Comparison of ENCODE assay signal across 10 cellular contexts in the genomic region with DNA sequence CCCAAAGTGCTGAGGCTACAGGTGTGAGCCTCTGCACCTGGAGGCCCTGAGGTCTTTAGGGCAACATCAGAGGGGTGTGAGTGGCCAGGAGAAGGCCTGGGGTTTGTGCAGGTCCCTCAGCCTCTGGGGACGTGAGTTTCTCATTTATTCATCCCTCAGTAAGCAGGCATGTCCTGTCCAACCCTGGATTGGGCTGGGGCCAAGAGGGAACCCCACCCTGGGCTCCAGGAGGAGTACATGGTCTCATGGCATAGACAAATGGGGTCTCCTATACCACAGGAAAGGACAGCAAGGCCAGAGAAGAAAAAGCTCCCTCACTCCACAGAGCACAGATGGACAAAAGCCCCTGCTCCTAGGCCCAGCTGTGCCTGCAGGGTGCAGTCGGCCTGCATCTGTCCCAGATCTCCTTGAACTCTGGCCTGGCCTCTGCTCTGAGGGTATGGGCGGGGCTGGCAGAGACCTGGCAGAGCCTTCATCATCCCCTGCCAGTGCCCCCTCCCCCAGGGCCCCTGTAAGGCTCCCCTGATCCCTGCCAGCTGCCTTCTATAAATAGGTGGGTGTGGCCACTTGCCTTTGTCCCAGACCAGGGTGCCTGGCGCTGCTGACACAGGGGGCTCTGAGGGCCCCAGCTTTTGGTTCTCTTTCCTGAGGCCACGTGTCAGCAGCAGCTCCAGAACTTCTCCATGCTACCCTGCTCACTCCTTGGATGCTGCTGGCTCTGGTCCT. TPM values are rescaled to one million over a fixed set of nuclear protein-coding genes. Genes with fewer than 3 reads are reported as not detected.
DNase-seq lines count a peak whose midpoint lies in the region; ATAC-seq and TF ChIP-seq lines count a peak whose summit lies in the region.
"Had no signal": no experiment of that assay in that cellular context is flagged by ENCODE, and none has a peak within 500 bp of the region (broad histone marks: within the 10 kb centered on the region; RNA-seq: fewer than 3 reads in every experiment).

No MANE protein-coding gene starts in this region.

- DNase-seq in H7, result peak; percentile 72
- DNase-seq in RPMI7951 (ENCODE audit: low read depth), result peak; percentile 53
- peak; percentile 81 for DNase-seq in left ventricle myocardium inferior
- no peak for DNase-seq in stimulated activated effector memory CD8-positive, alpha-beta T cell treated with anti-CD3 and anti-CD28 coated beads, Interleukin-12 subunit alpha, Interleukin-12 subunit beta, amount 100 ng/mL, for 72 hours (ENCODE audit: low spot score in 2 of 2)
- no peak for DNase-seq in SW 1271 (lab: John Stamatoyannopoulos, UW)
- no peak for DNase-seq in WTC11 (ENCODE audit: low spot score)
- no peak for DNase-seq in activated T-cell treated with anti-CD3 and anti-CD28 coated beads, Interleukin-2, amount 50 U/mL, for 24 hours
- no peak for DNase-seq in KBM-7
- DNase-seq: DMS79 had no signal

- no peak overlapping the region for H3K4me3 Mint-ChIP-seq in stimulated activated effector memory CD8-positive, alpha-beta T cell treated with anti-CD3 and anti-CD28 coated beads, Interleukin-12 subunit alpha, Interleukin-12 subunit beta, amount 100 ng/mL, for 72 hours
- no peak overlapping the region for H3K4me3 Mint-ChIP-seq in WTC11
- no peak overlapping the region for H3K4me3 Mint-ChIP-seq in activated T-cell treated with anti-CD3 and anti-CD28 coated beads, Interleukin-2, amount 50 U/mL, for 24 hours
- H3K4me3 Mint-ChIP-seq: dendritic cell treated with granulocyte-macrophage colony-stimulating factor and Interleukin-4, amounts not matched to agents 40 ng/mL and 50 ng/mL, for 4 days had no signal

- no peaks in the 10 kb centered on the region for H3K27me3 Mint-ChIP-seq in WTC11 (ENCODE audit: low read depth)
- H3K27me3 Mint-ChIP-seq in activated T-cell treated with anti-CD3 and anti-CD28 coated beads, Interleukin-2, amount 50 U/mL, for 24 hours, result no peaks in the 10 kb centered on the region

- H3K9me3 Mint-ChIP-seq in stimulated activated effector memory CD8-positive, alpha-beta T cell treated with anti-CD3 and anti-CD28 coated beads, Interleukin-12 subunit alpha, Interleukin-12 subunit beta, amount 100 ng/mL, for 72 hours, result no peaks in the 10 kb centered on the region
- no peaks in the 10 kb centered on the region for H3K9me3 Mint-ChIP-seq in WTC11
- H3K9me3 Mint-ChIP-seq in activated T-cell treated with anti-CD3 and anti-CD28 coated beads, Interleukin-2, amount 50 U/mL, for 24 hours, result no peaks in the 10 kb centered on the region
- H3K9me3 Mint-ChIP-seq: dendritic cell treated with granulocyte-macrophage colony-stimulating factor and Interleukin-4, amounts not matched to agents 40 ng/mL and 50 ng/mL, for 4 days had no signal

- H3K4me3 ChIP-seq in H7 (ENCODE audit: insufficient read depth, low read depth, low read length) (no peak overlapping the region), left ventricle myocardium inferior (no peak overlapping the region)

- intact Hi-C loops in left ventricle myocardium inferior (cut with micrococcal nuclease), result no loop called here

- H3K36me3 ChIP-seq in H7 (replicated peaks; ENCODE audit: control insufficient read depth, insufficient read depth, low read length) (no peaks in the 10 kb centered on the region), left ventricle myocardium inferior (peaks cover 11% of the 10 kb centered on the region)

- TF ChIP-seq CTCF in left ventricle myocardium inferior (IDR thresholded peaks at IDR 0.05; ENCODE audit: borderline replicate concordance), result peak; percentile 23
- TF ChIP-seq CTCF in WTC11 (IDR thresholded peaks at IDR 0.05), result no peak

- in situ Hi-C loops in KBM-7 (cut with MboI; ENCODE audit: low pct_unique_long_range_greater_than_20kb, low sequenced_read_pairs), result no loop called here

- peaks cover 96% of the 10 kb centered on the region for H3K4me1 ChIP-seq in left ventricle myocardium inferior

- peak overlapping the region; percentile 41 for H3K27ac Mint-ChIP-seq in stimulated activated effector memory CD8-positive, alpha-beta T cell treated with anti-CD3 and anti-CD28 coated beads, Interleukin-12 subunit alpha, Interleukin-12 subunit beta, amount 100 ng/mL, for 72 hours
- no peak overlapping the region for H3K27ac Mint-ChIP-seq in WTC11
- H3K27ac Mint-ChIP-seq in activated T-cell treated with anti-CD3 and anti-CD28 coated beads, Interleukin-2, amount 50 U/mL, for 24 hours, result no peak overlapping the region
- H3K27ac Mint-ChIP-seq: dendritic cell treated with granulocyte-macrophage colony-stimulating factor and Interleukin-4, amounts not matched to agents 40 ng/mL and 50 ng/mL, for 4 days had no signal

- POLR2A ChIA-PET in WTC11 (lab: Charles Lee), result no interaction called here

- H3K4me1 Mint-ChIP-seq in stimulated activated effector memory CD8-positive, alpha-beta T cell treated with anti-CD3 and anti-CD28 coated beads, Interleukin-12 subunit alpha, Interleukin-12 subunit beta, amount 100 ng/mL, for 72 hours, result no peaks in the 10 kb centered on the region
- peaks cover 17% of the 10 kb centered on the region for H3K4me1 Mint-ChIP-seq in WTC11
- no peaks in the 10 kb centered on the region for H3K4me1 Mint-ChIP-seq in activated T-cell treated with anti-CD3 and anti-CD28 coated beads, Interleukin-2, amount 50 U/mL, for 24 hours (ENCODE audit: low read depth)

- H3K36me3 Mint-ChIP-seq in stimulated activated effector memory CD8-positive, alpha-beta T cell treated with anti-CD3 and anti-CD28 coated beads, Interleukin-12 subunit alpha, Interleukin-12 subunit beta, amount 100 ng/mL, for 72 hours, result no peaks in the 10 kb centered on the region
- no peaks in the 10 kb centered on the region for H3K36me3 Mint-ChIP-seq in WTC11
- no peaks in the 10 kb centered on the region for H3K36me3 Mint-ChIP-seq in activated T-cell treated with anti-CD3 and anti-CD28 coated beads, Interleukin-2, amount 50 U/mL, for 24 hours (ENCODE audit: low read depth)

- peak overlapping the region; percentile 96 for H3K27ac ChIP-seq in left ventricle myocardium inferior (replicated peaks)

- no peaks in the 10 kb centered on the region for H3K27me3 ChIP-seq in H7 (ENCODE audit: control insufficient read depth, insufficient read depth, low read length)
- no peaks in the 10 kb centered on the region for H3K27me3 ChIP-seq in left ventricle myocardium inferior (ENCODE audit: low read depth)

- no peaks in the 10 kb centered on the region for H3K9me3 ChIP-seq in left ventricle myocardium inferior (replicated peaks)

- CTCF ChIA-PET in WTC11 (lab: Charles Lee), result no interaction called here

- no peak for ATAC-seq in stimulated activated effector memory CD8-positive, alpha-beta T cell treated with anti-CD3 and anti-CD28 coated beads, Interleukin-12 subunit alpha, Interleukin-12 subunit beta, amount 100 ng/mL, for 72 hours
- ATAC-seq in WTC11, result no peak

TF ChIP-seq in WTC11, 78 proteins besides CTCF, POLR2A, EP300 and RAD21 (continues in another document):
- TF ChIP-seq, protein P1, sequence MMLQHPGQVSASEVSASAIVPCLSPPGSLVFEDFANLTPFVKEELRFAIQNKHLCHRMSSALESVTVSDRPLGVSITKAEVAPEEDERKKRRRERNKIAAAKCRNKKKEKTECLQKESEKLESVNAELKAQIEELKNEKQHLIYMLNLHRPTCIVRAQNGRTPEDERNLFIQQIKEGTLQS (CRISPR knock-in tag; conservative IDR thresholded peaks at IDR 0.05), result no peak
- TF ChIP-seq ZBTB21 (CRISPR knock-in tag; IDR thresholded peaks at IDR 0.05; ENCODE audit: borderline replicate concordance), result no peak
- no peak for TF ChIP-seq ZNF232 (CRISPR knock-in tag; IDR thresholded peaks at IDR 0.05)
- TF ChIP-seq, protein P2, sequence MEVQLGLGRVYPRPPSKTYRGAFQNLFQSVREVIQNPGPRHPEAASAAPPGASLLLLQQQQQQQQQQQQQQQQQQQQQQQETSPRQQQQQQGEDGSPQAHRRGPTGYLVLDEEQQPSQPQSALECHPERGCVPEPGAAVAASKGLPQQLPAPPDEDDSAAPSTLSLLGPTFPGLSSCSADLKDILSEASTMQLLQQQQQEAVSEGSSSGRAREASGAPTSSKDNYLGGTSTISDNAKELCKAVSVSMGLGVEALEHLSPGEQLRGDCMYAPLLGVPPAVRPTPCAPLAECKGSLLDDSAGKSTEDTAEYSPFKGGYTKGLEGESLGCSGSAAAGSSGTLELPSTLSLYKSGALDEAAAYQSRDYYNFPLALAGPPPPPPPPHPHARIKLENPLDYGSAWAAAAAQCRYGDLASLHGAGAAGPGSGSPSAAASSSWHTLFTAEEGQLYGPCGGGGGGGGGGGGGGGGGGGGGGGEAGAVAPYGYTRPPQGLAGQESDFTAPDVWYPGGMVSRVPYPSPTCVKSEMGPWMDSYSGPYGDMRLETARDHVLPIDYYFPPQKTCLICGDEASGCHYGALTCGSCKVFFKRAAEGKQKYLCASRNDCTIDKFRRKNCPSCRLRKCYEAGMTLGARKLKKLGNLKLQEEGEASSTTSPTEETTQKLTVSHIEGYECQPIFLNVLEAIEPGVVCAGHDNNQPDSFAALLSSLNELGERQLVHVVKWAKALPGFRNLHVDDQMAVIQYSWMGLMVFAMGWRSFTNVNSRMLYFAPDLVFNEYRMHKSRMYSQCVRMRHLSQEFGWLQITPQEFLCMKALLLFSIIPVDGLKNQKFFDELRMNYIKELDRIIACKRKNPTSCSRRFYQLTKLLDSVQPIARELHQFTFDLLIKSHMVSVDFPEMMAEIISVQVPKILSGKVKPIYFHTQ (CRISPR knock-in tag; IDR thresholded peaks at IDR 0.05), result no peak

RNA-seq across cellular contexts. Expression of gene A4GALT, which starts 34.6 kb away (rescaled TPM):
- total RNA-seq in H7 (2014; rRNA removed; shearing (Covaris generic)), result 7.6 and 9.6 TPM in 2 replicates
- 3.2 and 3.9 TPM in 2 replicates for total RNA-seq in RPMI7951 (2014; rRNA removed; shearing (Covaris generic))
- total RNA-seq in left ventricle myocardium inferior (94.9 TPM), WTC11 (2021) (13.9 to 22.1 TPM (median 16.8 TPM) in 3 replicates)

RNA-seq across cellular contexts. Expression of gene CYB5R3, which starts 36.9 kb away (rescaled TPM):
- 75.6 and 86.8 TPM in 2 replicates for total RNA-seq in H7 (2014; rRNA removed; shearing (Covaris generic))
- total RNA-seq in RPMI7951 (2014; rRNA removed; shearing (Covaris generic)), result 65.2 and 65.6 TPM in 2 replicates
- total RNA-seq in left ventricle myocardium inferior (298 TPM), WTC11 (2021) (85.4 to 98.7 TPM (median 93.9 TPM) in 3 replicates)

RNA-seq across cellular contexts. Expression of gene ATP5MGL, which starts 45.7 kb away (rescaled TPM):
- 0.42 TPM in 1 of 2 replicates, not detected in the other for total RNA-seq in H7 (2014; rRNA removed; shearing (Covaris generic))
- total RNA-seq in RPMI7951 (2014; rRNA removed; shearing (Covaris generic)), result not detected in 2 replicates
- total RNA-seq in left ventricle myocardium inferior, result 0.38 TPM
- 0.23 to 0.74 TPM (median 0.25 TPM) in 3 replicates for total RNA-seq in WTC11 (2021)

Comparison
In these comparisons a context has a peak if more than half of its experiments do, and no peak if none do; other contexts are left out.
1. DNase-seq: peak in H7 (single experiment), RPMI7951 (single experiment) and left ventricle myocardium inferior (single experiment); none in stimulated activated effector memory CD8-positive, alpha-beta T cell treated with anti-CD3 and anti-CD28 coated beads, Interleukin-12 subunit alpha, Interleukin-12 subunit beta, amount 100 ng/mL, for 72 hours (0 of 2), SW 1271 (0 of 2), WTC11 (single experiment), activated T-cell treated with anti-CD3 and anti-CD28 coated beads, Interleukin-2, amount 50 U/mL, for 24 hours (single experiment) and KBM-7 (single experiment).